18 cellular contexts compared by ENCODE assay signal in the genomic region with DNA sequence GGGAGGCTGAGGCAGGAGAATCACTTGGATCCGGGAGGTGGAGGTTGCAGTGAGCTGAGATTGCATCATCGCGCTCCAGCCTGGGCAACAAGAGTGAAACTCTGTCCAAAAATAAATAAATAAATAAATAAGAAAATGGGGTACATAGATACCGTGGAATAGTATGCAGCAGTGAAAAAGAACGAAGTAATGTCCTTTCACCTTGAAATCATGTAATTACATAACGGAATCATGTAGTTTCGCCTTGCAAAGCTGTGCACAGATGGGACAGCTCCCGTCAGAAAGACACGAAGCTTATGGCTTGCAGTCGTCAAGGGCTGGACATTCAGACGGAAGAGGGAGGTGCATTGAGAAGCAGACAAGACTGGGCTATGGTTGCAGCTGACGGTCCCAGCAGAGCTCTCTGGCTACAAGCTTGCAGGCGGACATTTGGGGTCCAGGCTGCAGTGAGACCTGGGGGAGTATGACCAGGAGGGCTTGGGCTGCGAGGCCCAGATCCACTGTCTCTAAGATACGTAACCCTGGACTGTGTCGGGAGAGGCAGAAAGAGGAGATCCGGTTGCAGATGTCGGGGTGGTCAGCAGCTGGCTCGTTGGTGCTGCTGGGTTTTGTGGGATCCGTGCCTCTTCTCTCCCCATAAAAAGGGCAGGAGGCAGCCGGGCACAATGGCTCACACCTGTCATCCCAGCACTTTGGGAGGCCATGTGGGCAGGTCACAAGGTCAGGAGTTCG. TPM values are rescaled to one million over a fixed set of nuclear protein-coding genes. Genes with fewer than 3 reads are reported as not detected.
"Had no signal": no experiment of that assay in that cellular context is flagged by ENCODE, and none has a peak within 500 bp of the region (broad histone marks: within the 10 kb centered on the region; RNA-seq: fewer than 3 reads in every experiment).

No MANE protein-coding gene starts in this region.

- ATAC-seq: body of pancreas, heart right ventricle, left lobe of liver had no signal

- H3K27me3 ChIP-seq: body of pancreas, heart right ventricle, stomach had no signal

- H3K27ac Mint-ChIP-seq: activated naive CD4-positive, alpha-beta T cell treated with anti-CD3 and anti-CD28 coated beads, Interleukin-2, amount 10 ng/mL, durations not matched to agents 7 days and 5 days; activated T-helper 1 cell treated with anti-CD3 and anti-CD28 coated beads, Interleukin-12 subunit alpha, Interleukin-12 subunit beta, Interleukin-2, Interleukin-4 antibody, amounts not matched to agents 30 ng/mL and 10 ng/mL and 1 ng/mL, durations not matched to agents 14 hours and 24 hours and 36 hours; T-helper 2 cell treated with Interferon-gamma antibody and Interleukin-4, amounts not matched to agents 5 μg/mL and 100 μg/mL, for 36 hours had no signal

- H3K27ac ChIP-seq: body of pancreas, heart right ventricle, stomach had no signal

- H3K4me3 Mint-ChIP-seq: activated naive CD4-positive, alpha-beta T cell treated with anti-CD3 and anti-CD28 coated beads, Interleukin-2, amount 10 ng/mL, durations not matched to agents 7 days and 5 days; activated T-helper 1 cell treated with anti-CD3 and anti-CD28 coated beads, Interleukin-12 subunit alpha, Interleukin-12 subunit beta, Interleukin-2, Interleukin-4 antibody, amounts not matched to agents 30 ng/mL and 10 ng/mL and 1 ng/mL, durations not matched to agents 14 hours and 24 hours and 36 hours; nephron progenitor cell; T-helper 2 cell treated with Interferon-gamma antibody and Interleukin-4, amounts not matched to agents 5 μg/mL and 100 μg/mL, for 36 hours had no signal

- H3K4me1 Mint-ChIP-seq: nephron progenitor cell had no signal

- H3K4me1 ChIP-seq: body of pancreas, stomach had no signal

- H3K4me3 ChIP-seq: body of pancreas, heart right ventricle, stomach had no signal

- H3K9me3 ChIP-seq: body of pancreas had no signal

- H3K36me3 ChIP-seq: heart right ventricle, stomach had no signal

- H3K9me3 Mint-ChIP-seq: T-helper 2 cell treated with Interferon-gamma antibody and Interleukin-4, amounts not matched to agents 5 μg/mL and 100 μg/mL, for 36 hours had no signal

- DNase-seq: activated naive CD4-positive, alpha-beta T cell treated with anti-CD3 and anti-CD28 coated beads, Interleukin-2, amount 10 ng/mL, durations not matched to agents 7 days and 5 days; amniotic stem cell; body of pancreas; central memory CD4-positive, alpha-beta T cell; cortex of kidney; effector CD8-positive, alpha-beta T cell; foreskin melanocyte; heart right ventricle; islet precursor cell; mesenchymal stem cell; nephron progenitor cell; stimulated activated CD4-positive, alpha-beta T cell treated with anti-CD3 and anti-CD28 coated beads, Interleukin-4, amount 100 ng/mL, for 1 hour; SW 1271 had no signal

- H3K27me3 Mint-ChIP-seq: activated naive CD4-positive, alpha-beta T cell treated with anti-CD3 and anti-CD28 coated beads, Interleukin-2, amount 10 ng/mL, durations not matched to agents 7 days and 5 days had no signal

RNA-seq across cellular contexts. Expression of gene P2RY8, which starts 6.2 kb away (rescaled TPM):
- total RNA-seq: osteoblast had no signal
